Comparison of ENCODE assay signal across 7 cellular contexts in genomic region chr15:81024265-81024875, GRCh38. TPM values are rescaled to one million over a fixed set of nuclear protein-coding genes. Genes with fewer than 3 reads are reported as not detected.
DNase-seq lines count a peak whose midpoint lies in the region; ATAC-seq and TF ChIP-seq lines count a peak whose summit lies in the region.

No MANE protein-coding gene starts in this region.

- no peaks in the 10 kb centered on the region for H3K27me3 ChIP-seq in gastroesophageal sphincter

- in situ Hi-C loops in KBM-7 (cut with MboI; ENCODE audit: low pct_unique_long_range_greater_than_20kb, low sequenced_read_pairs): no loop called here

- H3K27me3 Mint-ChIP-seq in T-helper 2 cell treated with Interferon-gamma antibody and Interleukin-4, amounts not matched to agents 5 μg/mL and 100 μg/mL, for 36 hours (ENCODE audit: low read depth): no peaks in the 10 kb centered on the region

- TF ChIP-seq CTCF in gastroesophageal sphincter (IDR thresholded peaks at IDR 0.05): no peak

- peak overlapping the region; percentile 50 for H3K4me3 Mint-ChIP-seq in T-helper 2 cell treated with Interferon-gamma antibody and Interleukin-4, amounts not matched to agents 5 μg/mL and 100 μg/mL, for 36 hours
- peak overlapping the region; percentile 61 for H3K4me3 Mint-ChIP-seq in stimulated activated effector memory CD8-positive, alpha-beta T cell treated with anti-CD3 and anti-CD28 coated beads, Interleukin-12 subunit alpha, Interleukin-12 subunit beta, amount 100 ng/mL, for 72 hours

- TF ChIP-seq EP300 in gastroesophageal sphincter (IDR thresholded peaks at IDR 0.05): no peak

- DNase-seq in KBM-7 (peak; percentile 68), cortex of kidney (lab: John Stamatoyannopoulos, UW) (no peak)
- no peak for DNase-seq in T-helper 2 cell treated with Interferon-gamma antibody and Interleukin-4, amounts not matched to agents 5 μg/mL and 100 μg/mL, for 36 hours (ENCODE audit: low spot score)
- no peak for DNase-seq in stimulated activated effector memory CD8-positive, alpha-beta T cell treated with anti-CD3 and anti-CD28 coated beads, Interleukin-12 subunit alpha, Interleukin-12 subunit beta, amount 100 ng/mL, for 72 hours (ENCODE audit: low spot score in 2 of 2)

- H3K36me3 ChIP-seq in gastroesophageal sphincter: no peaks in the 10 kb centered on the region

- no peaks in the 10 kb centered on the region for H3K9me3 ChIP-seq in gastroesophageal sphincter

- H3K27ac ChIP-seq in gastroesophageal sphincter: peak overlapping the region in 3 of 4 donors; percentile 65 to 83 (median 77)

- no peak overlapping the region for H3K4me3 ChIP-seq in gastroesophageal sphincter

- peaks cover 33% of the 10 kb centered on the region for H3K4me1 Mint-ChIP-seq in T-helper 2 cell treated with Interferon-gamma antibody and Interleukin-4, amounts not matched to agents 5 μg/mL and 100 μg/mL, for 36 hours (ENCODE audit: low read depth)
- peaks cover 53% of the 10 kb centered on the region for H3K4me1 Mint-ChIP-seq in stimulated activated effector memory CD8-positive, alpha-beta T cell treated with anti-CD3 and anti-CD28 coated beads, Interleukin-12 subunit alpha, Interleukin-12 subunit beta, amount 100 ng/mL, for 72 hours

- H3K36me3 Mint-ChIP-seq in T-helper 2 cell treated with Interferon-gamma antibody and Interleukin-4, amounts not matched to agents 5 μg/mL and 100 μg/mL, for 36 hours (ENCODE audit: low read depth): peaks cover 2% of the 10 kb centered on the region
- peaks cover 6% of the 10 kb centered on the region for H3K36me3 Mint-ChIP-seq in stimulated activated effector memory CD8-positive, alpha-beta T cell treated with anti-CD3 and anti-CD28 coated beads, Interleukin-12 subunit alpha, Interleukin-12 subunit beta, amount 100 ng/mL, for 72 hours

- ATAC-seq in gastroesophageal sphincter: no peak
- no peak for ATAC-seq in stimulated activated effector memory CD8-positive, alpha-beta T cell treated with anti-CD3 and anti-CD28 coated beads, Interleukin-12 subunit alpha, Interleukin-12 subunit beta, amount 100 ng/mL, for 72 hours
- no peak for ATAC-seq in HG03457 (IDR thresholded peaks at IDR 0.05; ENCODE audit: unreplicated experiment)
- no peak for ATAC-seq in SK-N-SH treated with all-trans-retinoic acid at 6 μM for 48 hours

- H3K9me3 Mint-ChIP-seq in T-helper 2 cell treated with Interferon-gamma antibody and Interleukin-4, amounts not matched to agents 5 μg/mL and 100 μg/mL, for 36 hours: no peaks in the 10 kb centered on the region
- H3K9me3 Mint-ChIP-seq in stimulated activated effector memory CD8-positive, alpha-beta T cell treated with anti-CD3 and anti-CD28 coated beads, Interleukin-12 subunit alpha, Interleukin-12 subunit beta, amount 100 ng/mL, for 72 hours: peaks cover 4% of the 10 kb centered on the region

- H3K4me1 ChIP-seq in gastroesophageal sphincter: peaks cover 0 to 18% (median 4%) of the 10 kb centered on the region in 3 donors

- WGBS in gastroesophageal sphincter (ENCODE audit: low coverage in 1 of 2), 2 donors: 67 to 83% methylated on average over 8 to 10 of the region's 10 CpGs

- H3K27ac Mint-ChIP-seq in T-helper 2 cell treated with Interferon-gamma antibody and Interleukin-4, amounts not matched to agents 5 μg/mL and 100 μg/mL, for 36 hours: peak overlapping the region; percentile 81
- peak overlapping the region; percentile 98 for H3K27ac Mint-ChIP-seq in stimulated activated effector memory CD8-positive, alpha-beta T cell treated with anti-CD3 and anti-CD28 coated beads, Interleukin-12 subunit alpha, Interleukin-12 subunit beta, amount 100 ng/mL, for 72 hours

- TF ChIP-seq POLR2A in gastroesophageal sphincter (IDR thresholded peaks at IDR 0.05): no peak

TF ChIP-seq in SK-N-SH treated with all-trans-retinoic acid at 6 μM for 48 hours, 23 proteins besides CTCF, POLR2A, EP300 and RAD21:
- TF ChIP-seq, protein P1, sequence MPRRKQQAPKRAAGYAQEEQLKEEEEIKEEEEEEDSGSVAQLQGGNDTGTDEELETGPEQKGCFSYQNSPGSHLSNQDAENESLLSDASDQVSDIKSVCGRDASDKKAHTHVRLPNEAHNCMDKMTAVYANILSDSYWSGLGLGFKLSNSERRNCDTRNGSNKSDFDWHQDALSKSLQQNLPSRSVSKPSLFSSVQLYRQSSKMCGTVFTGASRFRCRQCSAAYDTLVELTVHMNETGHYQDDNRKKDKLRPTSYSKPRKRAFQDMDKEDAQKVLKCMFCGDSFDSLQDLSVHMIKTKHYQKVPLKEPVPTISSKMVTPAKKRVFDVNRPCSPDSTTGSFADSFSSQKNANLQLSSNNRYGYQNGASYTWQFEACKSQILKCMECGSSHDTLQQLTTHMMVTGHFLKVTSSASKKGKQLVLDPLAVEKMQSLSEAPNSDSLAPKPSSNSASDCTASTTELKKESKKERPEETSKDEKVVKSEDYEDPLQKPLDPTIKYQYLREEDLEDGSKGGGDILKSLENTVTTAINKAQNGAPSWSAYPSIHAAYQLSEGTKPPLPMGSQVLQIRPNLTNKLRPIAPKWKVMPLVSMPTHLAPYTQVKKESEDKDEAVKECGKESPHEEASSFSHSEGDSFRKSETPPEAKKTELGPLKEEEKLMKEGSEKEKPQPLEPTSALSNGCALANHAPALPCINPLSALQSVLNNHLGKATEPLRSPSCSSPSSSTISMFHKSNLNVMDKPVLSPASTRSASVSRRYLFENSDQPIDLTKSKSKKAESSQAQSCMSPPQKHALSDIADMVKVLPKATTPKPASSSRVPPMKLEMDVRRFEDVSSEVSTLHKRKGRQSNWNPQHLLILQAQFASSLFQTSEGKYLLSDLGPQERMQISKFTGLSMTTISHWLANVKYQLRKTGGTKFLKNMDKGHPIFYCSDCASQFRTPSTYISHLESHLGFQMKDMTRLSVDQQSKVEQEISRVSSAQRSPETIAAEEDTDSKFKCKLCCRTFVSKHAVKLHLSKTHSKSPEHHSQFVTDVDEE (CRISPR knock-in tag; IDR thresholded peaks at IDR 0.05): no peak
- TF ChIP-seq CSDC2 (CRISPR knock-in tag; IDR thresholded peaks at IDR 0.05) (no peak), GLIS3 (CRISPR knock-in tag; IDR thresholded peaks at IDR 0.05) (no peak), PATZ1 (CRISPR knock-in tag; IDR thresholded peaks at IDR 0.05; ENCODE audit: borderline replicate concordance) (no peak), SNAI2 (CRISPR knock-in tag; IDR thresholded peaks at IDR 0.05) (no peak), ZNF565 (CRISPR knock-in tag; conservative IDR thresholded peaks at IDR 0.05; ENCODE audit: low read depth) (no peak), ZNF70 (CRISPR knock-in tag; IDR thresholded peaks at IDR 0.05) (no peak), ESRRG (CRISPR knock-in tag; IDR thresholded peaks at IDR 0.05) (no peak), RARB (CRISPR knock-in tag; IDR thresholded peaks at IDR 0.05) (no peak), PPARA (CRISPR knock-in tag; IDR thresholded peaks at IDR 0.05; ENCODE audit: borderline replicate concordance) (no peak), ZNF8 (CRISPR knock-in tag; IDR thresholded peaks at IDR 0.05) (no peak), TOX (CRISPR knock-in tag; IDR thresholded peaks at IDR 0.05; ENCODE audit: borderline replicate concordance) (no peak), CSRNP3 (CRISPR knock-in tag; IDR thresholded peaks at IDR 0.05) (no peak), ARNTL (CRISPR knock-in tag; IDR thresholded peaks at IDR 0.05; ENCODE audit: borderline replicate concordance, low read depth) (no peak), ZFP3 (CRISPR knock-in tag; IDR thresholded peaks at IDR 0.05) (no peak)

RNA-seq across cellular contexts. Expression of gene TLNRD1, which starts 23.6 kb away (rescaled TPM):
- 10 to 100 TPM; 17.0 to 31.9 (median 25.9) TPM for total RNA-seq in gastroesophageal sphincter

RNA-seq across cellular contexts. Expression of gene MESD, which starts 34.8 kb away (rescaled TPM):
- 10 to 100 TPM; 16.2 to 26.9 (median 20.1) TPM for total RNA-seq in gastroesophageal sphincter
